1 cellular context compared by ENCODE assay signal in genomic region chr12:63809566-63809965, GRCh38.
A peak's percentile ranks its signal among the peaks of the same experiment; 100 is the strongest.
TF ChIP-seq lines count a peak whose summit lies in the region.

No MANE protein-coding gene starts in this region.

TF ChIP-seq in K562, 482 proteins besides CTCF, POLR2A, EP300 and RAD21:
- TF ChIP-seq CREB1 (IDR thresholded peaks at IDR 0.05) (no peak), CREB1 (CRISPR knock-in tag; IDR thresholded peaks at IDR 0.05) (no peak), ZNF41 (CRISPR knock-in tag; conservative IDR thresholded peaks at IDR 0.05) (peak; percentile 46; the same call in 1 of the 2 replicates), FOXK1 (CRISPR knock-in tag; IDR thresholded peaks at IDR 0.05; ENCODE audit: borderline replicate concordance) (no peak), FUS (optimal IDR thresholded peaks at IDR 0.05; ENCODE audit: low read depth, low read length) (no peak), SP2 (IDR thresholded peaks at IDR 0.05; ENCODE audit: extremely low read depth, low read depth, low read length, poor library complexity, severe bottlenecking) (no peak), TBL1XR1 (IDR thresholded peaks at IDR 0.05; ENCODE audit: low read length in 2 of 2) (no peak), SRSF9 (IDR thresholded peaks at IDR 0.05; ENCODE audit: borderline replicate concordance, low read depth, low read length) (no peak), ZNF436 (CRISPR knock-in tag; IDR thresholded peaks at IDR 0.05) (no peak)
